In genomic region chr15:43746245-43746902, GRCh38 we compare ENCODE assay signal across 8 cellular contexts. TPM values are rescaled to one million over a fixed set of nuclear protein-coding genes. Genes with fewer than 3 reads are reported as not detected.
DNase-seq lines count a peak whose midpoint lies in the region; ATAC-seq and TF ChIP-seq lines count a peak whose summit lies in the region.
"Not testable (repeated sequence)": the region's sequence is repeated elsewhere in the genome, so short reads cannot be mapped to it uniquely, and the experiment has no call there.

Gene PDIA3 (plus strand): TSS chr15:43746438. CDS start chr15:43746540, 102 bp downstream.

- peak within 1 kb of the TSS; percentile 75 for H4K5ac ChIP-seq in H9 (ENCODE audit: insufficient read length, low read depth, low read length)

- peak within 1 kb of the TSS; percentile 96 for H3K4me2 ChIP-seq in H9 (ENCODE audit: insufficient read depth, insufficient read length, low read length)

- H2AK5ac ChIP-seq in H9 (ENCODE audit: insufficient read length, low read length), result not testable (repeated sequence)

- H3K27me3 Mint-ChIP-seq in H9 (ENCODE audit: low read depth); nephron progenitor cell (ENCODE audit: low read depth, poor library complexity): not testable (repeated sequence)

- H3K79me2 ChIP-seq in H9 (ENCODE audit: insufficient read depth, low read length), result peaks cover 24% of the 10 kb centered on the region; the same call in 1 of the 2 replicates

- H3K4ac ChIP-seq in H9 (ENCODE audit: low read depth, low read length), result not testable (repeated sequence)

- H2BK5ac ChIP-seq in H9 (ENCODE audit: insufficient read length, low read length), result not testable (repeated sequence)

- peak; percentile 90 for DNase-seq in ELR (ENCODE audit: low read depth)
- DNase-seq in H9, result peak; percentile 97
- peak; percentile 85 for DNase-seq in M059J (ENCODE audit: low read depth)
- peak; percentile 91 to 92 for DNase-seq in SJCRH30
- peak; percentile 79 for DNase-seq in activated gamma-delta T cell treated with anti-CD3 and anti-CD28 coated beads, Interleukin-2, amount 50 U/mL, for 16 hours (ENCODE audit: low read depth)
- DNase-seq in fibroblast of villous mesenchyme (ENCODE audit: low read depth), result peak; percentile 93
- peak; percentile 94 for DNase-seq in nephron progenitor cell
- DNase-seq in stimulated activated naive CD8-positive, alpha-beta T cell treated with anti-CD3 and anti-CD28 coated beads, Interleukin-15, Interleukin-2, amounts not matched to agents 100 U/mL and 50 U/mL, for 24 hours, result peak; percentile 94

- not testable (repeated sequence) for H2BK15ac ChIP-seq in H9 (ENCODE audit: low read depth, low read length)

- not testable (repeated sequence) for H3K27me3 ChIP-seq in H9 (ENCODE audit: insufficient read depth, low read length); SJCRH30

- H3K27ac ChIP-seq in H9 (ENCODE audit: insufficient read length, low read depth, low read length), result peak within 1 kb of the TSS; percentile 47
- peak within 1 kb of the TSS; percentile 70 for H3K27ac ChIP-seq in SJCRH30

- peak within 1 kb of the TSS; percentile 89 for H3K9ac ChIP-seq in H9 (ENCODE audit: extremely low read depth, insufficient read length, low read length)

- not testable (repeated sequence) for H2BK20ac ChIP-seq in H9 (ENCODE audit: low read depth, low read length, poor library complexity, severe bottlenecking)

- not testable (repeated sequence) for H3K9me3 Mint-ChIP-seq in H9
- H3K9me3 Mint-ChIP-seq in nephron progenitor cell, result peaks cover 17% of the 10 kb centered on the region

- not testable (repeated sequence) for H3K79me1 ChIP-seq in H9 (ENCODE audit: insufficient read depth, low read depth, low read length, poor library complexity, severe bottlenecking)

- H3K23me2 ChIP-seq in H9 (ENCODE audit: insufficient read length, low read depth, low read length, poor library complexity, severe bottlenecking), result not testable (repeated sequence)

- peak; percentile 91 for ATAC-seq in stimulated activated naive CD8-positive, alpha-beta T cell treated with anti-CD3 and anti-CD28 coated beads, Interleukin-15, Interleukin-2, amounts not matched to agents 100 U/mL and 50 U/mL, for 24 hours

- not testable (repeated sequence) for H3K56ac ChIP-seq in H9 (ENCODE audit: insufficient read length, low read depth, low read length)

- WGBS in H9 (ENCODE audit: extremely low coverage, insufficient read length, low lambda C conversion rate), result no CpG with 5 or more reads among the region's 84 CpGs

- H3K4me1 ChIP-seq in H9 (ENCODE audit: insufficient read depth, low read length); SJCRH30: not testable (repeated sequence)

- not testable (repeated sequence) for H3K36me3 ChIP-seq in SJCRH30

- peaks cover 14 to 24% (median 16%) of the 10 kb centered on the region in 3 experiments for H3K36me3 Mint-ChIP-seq in H9 (ENCODE audit: insufficient read depth in 1 of 3, low read depth in 3 of 3)
- H3K36me3 Mint-ChIP-seq in nephron progenitor cell (ENCODE audit: low read depth), result peaks cover 28% of the 10 kb centered on the region

- H2BK12ac ChIP-seq in H9 (ENCODE audit: insufficient read length, low read depth, low read length), result not testable (repeated sequence)

- not testable (repeated sequence) for H2AFZ ChIP-seq in H9 (ENCODE audit: low read length)

- H3K18ac ChIP-seq in H9 (ENCODE audit: insufficient read length, low read depth, low read length), result peak within 1 kb of the TSS; percentile 92

- peak within 1 kb of the TSS; percentile 69 for H2BK120ac ChIP-seq in H9 (ENCODE audit: low read depth, low read length, poor library complexity, severe bottlenecking)

- H3K27ac Mint-ChIP-seq in H9 (peak within 1 kb of the TSS; percentile 99), nephron progenitor cell (peak within 1 kb of the TSS; percentile 98)

- H3K9me3 ChIP-seq in H9 (ENCODE audit: control insufficient read depth, low read depth, low read length); SJCRH30 (replicated peaks): not testable (repeated sequence)

- H4K91ac ChIP-seq in H9 (ENCODE audit: insufficient read length, low read depth, low read length), result peak within 1 kb of the TSS; percentile 93

- 0 out of 3 replicates have a peak, but pooled peaks have one; percentile 24 for TF ChIP-seq CTCF in H9 (conservative IDR thresholded peaks at IDR 0.05)
- TF ChIP-seq CTCF in fibroblast of villous mesenchyme (IDR thresholded peaks at IDR 0.05; ENCODE audit: insufficient read depth, low read depth, low read length); nephron progenitor cell (IDR thresholded peaks at IDR 0.05): not testable (repeated sequence)

- peak within 1 kb of the TSS; percentile 92 to 93 for H3K4me3 Mint-ChIP-seq in H9
- peak within 1 kb of the TSS; percentile 97 for H3K4me3 Mint-ChIP-seq in nephron progenitor cell

- H3K4me3 ChIP-seq in SJCRH30 (peak within 1 kb of the TSS; percentile 80), fibroblast of villous mesenchyme (ENCODE audit: low read depth, low read length) (peak within 1 kb of the TSS; percentile 73)

- H3K4me1 Mint-ChIP-seq in H9 (peaks cover 24 to 29% of the 10 kb centered on the region in 2 experiments), nephron progenitor cell (peaks cover 27% of the 10 kb centered on the region)

- H3T11ph ChIP-seq in H9 (ENCODE audit: low read length), result not testable (repeated sequence)

- H4K8ac ChIP-seq in H9 (replicated peaks; ENCODE audit: insufficient read length, low read depth, low read length), result not testable (repeated sequence)

- H4K20me1 ChIP-seq in H9 (ENCODE audit: control insufficient read depth, insufficient read depth, insufficient read length), result not testable (repeated sequence)

- not testable (repeated sequence) for H3K23ac ChIP-seq in H9 (ENCODE audit: insufficient read length, low read depth, low read length)

- H3K14ac ChIP-seq in H9 (ENCODE audit: insufficient read depth, low read length), result peak within 1 kb of the TSS; percentile 94

RNA-seq across cellular contexts. Expression of gene PDIA3, which starts in this region (rescaled TPM):
- 524 and 536 TPM in 2 replicates for total RNA-seq in H9 (2021)
- 228 and 341 TPM in 2 replicates for total RNA-seq in M059J (2014; rRNA removed; shearing (Covaris generic))
- total RNA-seq in SJCRH30 (2014; rRNA removed; shearing (Covaris generic)), result 204 and 229 TPM in 2 replicates
- total RNA-seq in fibroblast of villous mesenchyme, result 120 and 185 TPM in 2 replicates

Comparison
In these comparisons a context has a peak if more than half of its experiments do, and no peak if none do; other contexts are left out.
1. Peak in every context shown above with its lines: DNase-seq, ATAC-seq, H3K4me3 ChIP-seq and H3K27ac ChIP-seq.